ENCODE assay signal across 8 cellular contexts in genomic region chr20:23878787-23879186, GRCh38. TPM values are rescaled to one million over a fixed set of nuclear protein-coding genes. Genes with fewer than 3 reads are reported as not detected.
"Had no signal": no experiment of that assay in that cellular context is flagged by ENCODE, and none has a peak within 500 bp of the region (broad histone marks: within the 10 kb centered on the region; RNA-seq: fewer than 3 reads in every experiment).

No MANE protein-coding gene starts in this region.

- H2AFZ ChIP-seq: GM23338 had no signal

- H3K9me3 Mint-ChIP-seq: GM23338, IgD-negative memory B cell had no signal

- H3K4me1 Mint-ChIP-seq: IgD-negative memory B cell had no signal

- FAIRE-seq: HTR-8/SVneo had no signal

- H3K27ac Mint-ChIP-seq: GM23338, IgD-negative memory B cell had no signal

- DNase-seq: H7, HCEC 1CT, KBM-7 had no signal

- H3K36me3 Mint-ChIP-seq: IgD-negative memory B cell had no signal

- H3K4me3 ChIP-seq: GM23338 had no signal

- H3K4me3 Mint-ChIP-seq: GM23338, IgD-negative memory B cell had no signal

- ATAC-seq: GM23338 had no signal

- H3K4me2 ChIP-seq: GM23338 had no signal

RNA-seq across cellular contexts. Expression of gene CST5, which starts 0.8 kb away (rescaled TPM):
- total RNA-seq: GM23338, H4, H7, HT-29 had no signal
- polyA plus RNA-seq: GM23338, IgD-negative memory B cell had no signal

RNA-seq across cellular contexts. Expression of gene CST2, which starts 52.3 kb away (rescaled TPM):
- total RNA-seq: GM23338, H4, H7, HT-29 had no signal
- polyA plus RNA-seq: GM23338, IgD-negative memory B cell had no signal
